30 cellular contexts compared by ENCODE assay signal in the genomic region with DNA sequence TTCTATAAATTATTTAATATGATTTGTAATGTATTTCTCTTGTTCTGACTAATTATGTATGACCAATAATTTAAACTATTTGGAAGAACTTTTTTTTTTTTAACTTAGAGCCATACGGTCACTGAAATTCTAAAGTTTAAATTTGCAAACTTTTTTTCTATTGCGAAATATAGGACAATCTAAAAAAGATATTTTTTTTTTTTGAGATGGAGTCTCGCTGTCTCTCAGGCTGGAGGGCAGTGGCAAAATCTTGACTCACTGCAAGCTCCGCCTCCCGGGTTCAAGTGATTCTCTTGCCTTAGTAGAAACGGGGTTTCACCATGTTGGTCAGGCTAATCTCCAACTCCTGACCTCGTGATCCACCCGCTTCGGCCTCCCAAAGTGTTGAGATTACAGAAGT.
"Had no signal": no experiment of that assay in that cellular context is flagged by ENCODE, and none has a peak within 500 bp of the region (broad histone marks: within the 10 kb centered on the region; RNA-seq: fewer than 3 reads in every experiment).

No MANE protein-coding gene starts in this region.

- H3K27ac ChIP-seq: adrenal gland, body of pancreas, epithelial cell of prostate, esophagus squamous epithelium had no signal

- H3K4me3 ChIP-seq: body of pancreas, esophagus squamous epithelium had no signal

- H3K27me3 ChIP-seq: adrenal gland, body of pancreas, esophagus squamous epithelium had no signal

- DNase-seq: activated CD4-positive, alpha-beta memory T cell treated with anti-CD3 and anti-CD28 coated beads for 36 hours; activated CD4-positive, alpha-beta T cell treated with anti-CD3 and anti-CD28 coated beads for 36 hours; activated CD4-positive, alpha-beta T cell treated with anti-CD3 and anti-CD28 coated beads, Interleukin-2, amount 10 ng/mL, durations not matched to agents 24 days and 14 days; activated CD4-positive, CD25-positive, alpha-beta regulatory T cell; activated CD4-positive, CD25-positive, alpha-beta regulatory T cell treated with anti-CD3 and anti-CD28 coated beads, Interleukin-2, amount 50 U/mL, for 72 hours; activated CD8-positive, alpha-beta memory T cell treated with anti-CD3 and anti-CD28 coated beads, Interleukin-2, amount 10 ng/mL, durations not matched to agents 7 days and 5 days; activated CD8-positive, alpha-beta memory T cell treated with anti-CD3 and anti-CD28 coated beads, Interleukin-2, amount 50 U/mL, for 4 hours; activated CD8-positive, alpha-beta T cell treated with anti-CD3 and anti-CD28 coated beads, Interleukin-2, amount 10 ng/mL, durations not matched to agents 7 days and 5 days; activated effector memory CD4-positive, alpha-beta T cell treated with anti-CD3 and anti-CD28 coated beads, Interleukin-2, amount 50 U/mL, for 16 hours; activated naive CD4-positive, alpha-beta T cell treated with anti-CD3 and anti-CD28 coated beads for 36 hours; activated naive CD8-positive, alpha-beta T cell treated with anti-CD3 and anti-CD28 coated beads for 36 hours; activated naive CD8-positive, alpha-beta T cell treated with anti-CD3 and anti-CD28 coated beads, Interleukin-2, amount 50 U/mL, for 24 hours; activated T-cell treated with anti-CD3 and anti-CD28 coated beads, Interleukin-2, amount 50 U/mL, for 1 hour; activated T-cell treated with anti-CD3 and anti-CD28 coated beads, Interleukin-2, amount 50 U/mL, for 48 hours; adrenal gland; amygdala; aorta; body of pancreas; caudate nucleus; cortex of kidney; dermis blood vessel endothelial cell; effector CD4-positive, alpha-beta T cell; effector memory CD8-positive, alpha-beta T cell; esophagus squamous epithelium; foreskin melanocyte; head of caudate nucleus; T-helper 2 cell had no signal

- H3K9me3 ChIP-seq: adrenal gland, body of pancreas, esophagus squamous epithelium had no signal

- ATAC-seq: activated CD4-positive, alpha-beta T cell treated with anti-CD3 and anti-CD28 coated beads for 36 hours; activated CD8-positive, alpha-beta memory T cell treated with anti-CD3 and anti-CD28 coated beads, Interleukin-2, amount 10 ng/mL, durations not matched to agents 7 days and 5 days; activated CD8-positive, alpha-beta T cell treated with anti-CD3 and anti-CD28 coated beads, Interleukin-2, amount 10 ng/mL, durations not matched to agents 7 days and 5 days; activated naive CD8-positive, alpha-beta T cell treated with anti-CD3 and anti-CD28 coated beads, Interleukin-2, amount 50 U/mL, for 24 hours; body of pancreas; effector memory CD8-positive, alpha-beta T cell had no signal

- FAIRE-seq: colon, endothelial cell of umbilical vein had no signal

- H3K4me1 ChIP-seq: adrenal gland, body of pancreas, esophagus squamous epithelium had no signal
